In genomic region chr9:130419521-130420035, GRCh38 we compare ENCODE assay signal across 28 cellular contexts.
"Had no signal": no experiment of that assay in that cellular context is flagged by ENCODE, and none has a peak within 500 bp of the region (broad histone marks: within the 10 kb centered on the region; RNA-seq: fewer than 3 reads in every experiment).

No MANE protein-coding gene starts in this region.

- H3K4me3 Mint-ChIP-seq: mesothelial cell of epicardium; naive B cell; natural killer cell; nephron progenitor cell; neural progenitor cell; stimulated activated naive B cell treated with anti-CD40 and anti-IgM and Interleukin-4, amounts not matched to agents 10 μg/mL and 1 μg/mL and 100 μg/mL, for 72 hours had no signal

- H3K27me3 ChIP-seq: neural progenitor cell, ovary, stomach, testis, thyroid gland, transverse colon, upper lobe of left lung, vagina had no signal

- H3K4me1 ChIP-seq: prostate gland, testis, upper lobe of left lung, vagina had no signal

- H3K9me3 Mint-ChIP-seq: natural killer cell; neural progenitor cell; stimulated activated naive B cell treated with anti-CD40 and anti-IgM and Interleukin-4, amounts not matched to agents 10 μg/mL and 1 μg/mL and 100 μg/mL, for 72 hours had no signal

- H3K27ac Mint-ChIP-seq: mesothelial cell of epicardium; naive B cell; natural killer cell; nephron progenitor cell; neural progenitor cell; stimulated activated naive B cell treated with anti-CD40 and anti-IgM and Interleukin-4, amounts not matched to agents 10 μg/mL and 1 μg/mL and 100 μg/mL, for 72 hours had no signal

- H3K36me3 ChIP-seq: left ventricle myocardium inferior, neural progenitor cell, ovary, prostate gland, stomach, thyroid gland, transverse colon, upper lobe of left lung, vagina had no signal

- ATAC-seq: natural killer cell; right cardiac atrium; sciatic nerve; stimulated activated naive B cell treated with anti-CD40 and anti-IgM and Interleukin-4, amounts not matched to agents 10 μg/mL and 1 μg/mL and 100 μg/mL, for 72 hours; stimulated activated naive CD8-positive, alpha-beta T cell treated with anti-CD3 and anti-CD28 coated beads, Interleukin-15, Interleukin-2, amounts not matched to agents 100 U/mL and 50 U/mL, for 24 hours had no signal

- H3K4me3 ChIP-seq: left ventricle myocardium inferior, lung, neural progenitor cell, ovary, prostate gland, skin epidermis, stomach, testis, thyroid gland, transverse colon, upper lobe of left lung, vagina had no signal

- H3K4me2 ChIP-seq: neural progenitor cell had no signal

- H3K36me3 Mint-ChIP-seq: mesothelial cell of epicardium; naive B cell; natural killer cell; neural progenitor cell; stimulated activated naive B cell treated with anti-CD40 and anti-IgM and Interleukin-4, amounts not matched to agents 10 μg/mL and 1 μg/mL and 100 μg/mL, for 72 hours had no signal

- H2AFZ ChIP-seq: neural progenitor cell had no signal

- H3K9me3 ChIP-seq: left ventricle myocardium inferior, ovary, prostate gland, stomach, testis, thyroid gland, transverse colon, upper lobe of left lung, vagina had no signal

- H3K9ac ChIP-seq: neural progenitor cell had no signal

- DNase-seq: hypothalamus; islet precursor cell; left ventricle myocardium inferior; mesendoderm; naive B cell; natural killer cell; nephron progenitor cell; ovary; retina; stimulated activated CD4-positive, alpha-beta T cell treated with anti-CD3 and anti-CD28 coated beads, Interleukin-12 subunit alpha, Interleukin-12 subunit beta, amount 100 ng/mL, for 4 hours; stimulated activated CD4-positive, alpha-beta T cell treated with anti-CD3 and anti-CD28 coated beads, Interleukin-15, amount 100 ng/mL, for 24 hours; stimulated activated CD4-positive, alpha-beta T cell treated with anti-CD3 and anti-CD28 coated beads, Interleukin-2, amount 100 ng/mL, for 24 hours; stimulated activated CD4-positive, alpha-beta T cell treated with anti-CD3 and anti-CD28 coated beads, Interleukin-4, amount 100 ng/mL, for 1 hour; stimulated activated naive B cell treated with anti-CD40 and anti-IgM and Interleukin-4, amounts not matched to agents 10 μg/mL and 1 μg/mL and 100 μg/mL, for 72 hours; stimulated activated naive CD8-positive, alpha-beta T cell treated with anti-CD3 and anti-CD28 coated beads, Interleukin-15, Interleukin-2, amounts not matched to agents 100 U/mL and 50 U/mL, for 24 hours; stomach; testis; thyroid gland; transverse colon had no signal

- H3K27ac ChIP-seq: left ventricle myocardium inferior, neural progenitor cell, ovary, prostate gland, skin epidermis, stomach, testis, thyroid gland, transverse colon, upper lobe of left lung, vagina had no signal

- H3K4me1 Mint-ChIP-seq: naive B cell, natural killer cell had no signal
